In the genomic region with DNA sequence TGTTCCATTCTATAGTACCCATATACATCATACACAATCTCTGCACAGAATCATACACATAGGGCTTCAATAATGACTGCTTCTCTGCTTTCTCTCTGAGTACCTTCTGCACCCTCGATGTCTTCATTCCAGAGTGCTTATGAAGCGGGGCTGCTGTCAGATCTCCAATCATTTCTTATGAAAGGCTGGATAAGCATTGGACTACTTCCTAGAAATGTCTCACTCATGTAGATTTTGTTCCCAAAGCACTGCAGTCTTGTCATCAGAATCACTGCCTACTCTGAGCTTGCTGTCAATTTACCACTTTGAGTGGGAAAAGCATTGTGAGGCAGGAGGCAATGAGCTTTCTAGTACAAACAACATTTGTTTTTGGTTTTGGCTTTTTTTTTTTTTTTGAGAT, we compare ENCODE assay signal across 13 cellular contexts.
DNase-seq lines count a peak whose midpoint lies in the region; ATAC-seq and TF ChIP-seq lines count a peak whose summit lies in the region.
"Had no signal": no experiment of that assay in that cellular context is flagged by ENCODE, and none has a peak within 500 bp of the region (broad histone marks: within the 10 kb centered on the region; RNA-seq: fewer than 3 reads in every experiment).

No MANE protein-coding gene starts in this region.

- no peak for ATAC-seq in GM18858 (IDR thresholded peaks at IDR 0.05; ENCODE audit: unreplicated experiment)
- ATAC-seq: HCT116 had no signal

- peak overlapping the region; percentile 22 for H3K9ac ChIP-seq in neural cell (ENCODE audit: low read length)
- H3K9ac ChIP-seq: BLaER1 treated with 17β-estradiol and CSF1 and Interleukin-3, amounts not matched to agents 10 nM and 100 nM had no signal

- no peaks in the 10 kb centered on the region for H3K9me2 ChIP-seq in neural cell (ENCODE audit: insufficient read depth, low read length)

- H2AFZ ChIP-seq in neural cell (ENCODE audit: low read depth, low read length): no peak overlapping the region

- no peaks in the 10 kb centered on the region for H3K9me3 ChIP-seq in neural cell (ENCODE audit: low read length)
- H3K9me3 ChIP-seq in transverse colon: no peaks in the 10 kb centered on the region

- TF ChIP-seq RAD21 in neural cell (conservative IDR thresholded peaks at IDR 0.05): peak; percentile 12

- H3K27ac ChIP-seq in neural cell (ENCODE audit: low read length): peak overlapping the region; percentile 57
- H3K27ac ChIP-seq in transverse colon: no peak overlapping the region
- H3K27ac ChIP-seq: BLaER1 treated with 17β-estradiol and CSF1 and Interleukin-3, amounts not matched to agents 10 nM and 100 nM; HL-60 had no signal

- TF ChIP-seq POLR2A in transverse colon (IDR thresholded peaks at IDR 0.05): no peak

- DNase-seq in Ammon's horn (ENCODE audit: low spot score) (peak; percentile 66), NCI-H226 (peak; percentile 2), astrocyte of the spinal cord (ENCODE audit: low read depth, low spot score) (peak; percentile 24), DMS153 (lab: John Stamatoyannopoulos, UW) (no peak), transverse colon (no peak)
- DNase-seq: 8988T; AML-193; CD4-positive, CD25-positive, alpha-beta regulatory T cell had no signal

- TF ChIP-seq EP300 in neural cell (conservative IDR thresholded peaks at IDR 0.05; ENCODE audit: poor library complexity, severe bottlenecking) (peak; percentile 70), transverse colon (IDR thresholded peaks at IDR 0.05; ENCODE audit: low read depth) (no peak)

- in situ Hi-C loops in astrocyte of the spinal cord (cut with HindIII; ENCODE audit: low sequenced_read_pairs) (no loop called here), transverse colon (cut with MboI; ENCODE audit: low pct_ligation_motif_present in 1 of 4, low pct_unique_long_range_greater_than_20kb in 1 of 4, low sequenced_read_pairs in 3 of 4) (no loop called here)

- WGBS in transverse colon (ENCODE audit: low coverage in 1 of 2), 2 donors: 82 to 83% methylated on average over 1 to 2 of the region's 2 CpGs

- no peaks in the 10 kb centered on the region for H3K36me3 ChIP-seq in neural cell (ENCODE audit: insufficient read depth, low read length)
- no peaks in the 10 kb centered on the region for H3K36me3 ChIP-seq in transverse colon
- H3K36me3 ChIP-seq: BLaER1 treated with 17β-estradiol and CSF1 and Interleukin-3, amounts not matched to agents 10 nM and 100 nM had no signal

- no peaks in the 10 kb centered on the region for H3K4me1 ChIP-seq in transverse colon
- H3K4me1 ChIP-seq: BLaER1 treated with 17β-estradiol and CSF1 and Interleukin-3, amounts not matched to agents 10 nM and 100 nM had no signal

- H3K79me2 ChIP-seq in neural cell (replicated peaks; ENCODE audit: insufficient read depth, low read length): peaks cover 3% of the 10 kb centered on the region

- no peak overlapping the region for H3K4me2 ChIP-seq in neural cell (ENCODE audit: low read length)
- H3K4me2 ChIP-seq: BLaER1 treated with 17β-estradiol and CSF1 and Interleukin-3, amounts not matched to agents 10 nM and 100 nM had no signal

- no peaks in the 10 kb centered on the region for H3F3A ChIP-seq in neural cell (ENCODE audit: insufficient read depth, low read length, poor library complexity, severe bottlenecking)

- intact Hi-C loops in transverse colon (cut with DNase I; ENCODE audit: low total_unique reads): no loop called here

- TF ChIP-seq CTCF in astrocyte of the spinal cord (IDR thresholded peaks at IDR 0.05; ENCODE audit: low read depth, low read length) (no peak), neural cell (IDR thresholded peaks at IDR 0.05; ENCODE audit: poor library complexity, severe bottlenecking) (no peak), transverse colon (IDR thresholded peaks at IDR 0.05) (no peak)

- H4K20me1 ChIP-seq in neural cell (ENCODE audit: insufficient read depth): no peaks in the 10 kb centered on the region
- H4K20me1 ChIP-seq: BLaER1 treated with 17β-estradiol and CSF1 and Interleukin-3, amounts not matched to agents 10 nM and 100 nM had no signal

- H3K4me3 ChIP-seq in astrocyte of the spinal cord (ENCODE audit: low read depth, low read length): no peak overlapping the region
- peak overlapping the region; percentile 32 for H3K4me3 ChIP-seq in neural cell (ENCODE audit: low read length)
- no peak overlapping the region for H3K4me3 ChIP-seq in transverse colon
- H3K4me3 ChIP-seq: BLaER1 treated with 17β-estradiol and CSF1 and Interleukin-3, amounts not matched to agents 10 nM and 100 nM had no signal

- H3K27me3 ChIP-seq in neural cell (ENCODE audit: insufficient read depth, low read depth, low read length) (no peaks in the 10 kb centered on the region), transverse colon (no peaks in the 10 kb centered on the region)
- H3K27me3 ChIP-seq: BLaER1 treated with 17β-estradiol and CSF1 and Interleukin-3, amounts not matched to agents 10 nM and 100 nM had no signal

TF ChIP-seq in neural cell, 6 proteins besides CTCF, POLR2A, EP300 and RAD21:
- TF ChIP-seq, protein P1, sequence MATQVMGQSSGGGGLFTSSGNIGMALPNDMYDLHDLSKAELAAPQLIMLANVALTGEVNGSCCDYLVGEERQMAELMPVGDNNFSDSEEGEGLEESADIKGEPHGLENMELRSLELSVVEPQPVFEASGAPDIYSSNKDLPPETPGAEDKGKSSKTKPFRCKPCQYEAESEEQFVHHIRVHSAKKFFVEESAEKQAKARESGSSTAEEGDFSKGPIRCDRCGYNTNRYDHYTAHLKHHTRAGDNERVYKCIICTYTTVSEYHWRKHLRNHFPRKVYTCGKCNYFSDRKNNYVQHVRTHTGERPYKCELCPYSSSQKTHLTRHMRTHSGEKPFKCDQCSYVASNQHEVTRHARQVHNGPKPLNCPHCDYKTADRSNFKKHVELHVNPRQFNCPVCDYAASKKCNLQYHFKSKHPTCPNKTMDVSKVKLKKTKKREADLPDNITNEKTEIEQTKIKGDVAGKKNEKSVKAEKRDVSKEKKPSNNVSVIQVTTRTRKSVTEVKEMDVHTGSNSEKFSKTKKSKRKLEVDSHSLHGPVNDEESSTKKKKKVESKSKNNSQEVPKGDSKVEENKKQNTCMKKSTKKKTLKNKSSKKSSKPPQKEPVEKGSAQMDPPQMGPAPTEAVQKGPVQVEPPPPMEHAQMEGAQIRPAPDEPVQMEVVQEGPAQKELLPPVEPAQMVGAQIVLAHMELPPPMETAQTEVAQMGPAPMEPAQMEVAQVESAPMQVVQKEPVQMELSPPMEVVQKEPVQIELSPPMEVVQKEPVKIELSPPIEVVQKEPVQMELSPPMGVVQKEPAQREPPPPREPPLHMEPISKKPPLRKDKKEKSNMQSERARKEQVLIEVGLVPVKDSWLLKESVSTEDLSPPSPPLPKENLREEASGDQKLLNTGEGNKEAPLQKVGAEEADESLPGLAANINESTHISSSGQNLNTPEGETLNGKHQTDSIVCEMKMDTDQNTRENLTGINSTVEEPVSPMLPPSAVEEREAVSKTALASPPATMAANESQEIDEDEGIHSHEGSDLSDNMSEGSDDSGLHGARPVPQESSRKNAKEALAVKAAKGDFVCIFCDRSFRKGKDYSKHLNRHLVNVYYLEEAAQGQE (IDR thresholded peaks at IDR 0.05; ENCODE audit: borderline replicate concordance): peak; percentile 37
- TF ChIP-seq POLR2AphosphoS5 (IDR thresholded peaks at IDR 0.05) (peak; percentile 41), EZH2 (IDR thresholded peaks at IDR 0.05; ENCODE audit: borderline replicate concordance, insufficient read depth, low read length, poor library complexity, severe bottlenecking) (no peak)

Comparison
In these comparisons a context has a peak if more than half of its experiments do, and no peak if none do; other contexts are left out.
1. DNase-seq: peak in Ammon's horn (single experiment), NCI-H226 (single experiment) and astrocyte of the spinal cord (single experiment); none in DMS153 (single experiment) and transverse colon (single experiment).